In the genomic region with DNA sequence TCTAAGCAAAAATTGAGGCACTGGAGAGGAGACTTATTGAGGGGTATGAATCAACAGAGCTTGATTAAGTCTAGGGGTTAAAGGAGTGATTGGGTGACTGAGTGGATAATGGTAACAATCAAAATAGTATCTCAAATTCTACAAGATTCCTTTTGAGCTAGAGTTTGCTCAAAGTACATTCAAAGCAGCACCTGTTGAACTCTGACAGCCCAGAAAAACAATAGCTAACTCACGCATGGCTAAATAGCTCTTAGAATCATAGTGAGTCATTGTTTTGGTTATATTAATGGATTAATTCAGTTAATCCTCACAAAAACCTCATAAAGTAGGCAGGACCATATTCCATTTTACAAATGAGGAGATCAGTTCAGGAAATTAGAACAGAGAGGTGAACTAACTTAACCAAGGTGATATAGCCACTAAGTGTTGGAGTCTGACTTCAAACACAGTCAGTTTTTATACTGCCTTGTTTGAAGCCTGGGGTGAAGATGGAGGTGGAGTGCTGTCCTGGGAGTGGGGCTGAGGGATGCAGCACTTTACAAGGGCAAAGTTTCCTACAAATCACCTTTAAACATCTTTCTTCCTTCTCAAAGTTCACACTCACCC, we compare ENCODE assay signal across 8 cellular contexts. TPM values are rescaled to one million over a fixed set of nuclear protein-coding genes. Genes with fewer than 3 reads are reported as not detected.
DNase-seq lines count a peak whose midpoint lies in the region; ATAC-seq and TF ChIP-seq lines count a peak whose summit lies in the region.

No MANE protein-coding gene starts in this region.

- no peak overlapping the region for H3K4me3 ChIP-seq in hepatocyte

- H2AFZ ChIP-seq in hepatocyte, result peak overlapping the region; percentile 38

- ATAC-seq in GM18499 (IDR thresholded peaks at IDR 0.05; ENCODE audit: insufficient read depth, unreplicated experiment), result peak; percentile 39
- peak; percentile 44 for ATAC-seq in GM21737 (IDR thresholded peaks at IDR 0.05; ENCODE audit: unreplicated experiment)
- ATAC-seq in left ventricle myocardium superior, result no peak

- 66% methylated on average over 1 of the region's 1 CpG for WGBS in hepatocyte (ENCODE audit: low lambda C conversion rate, missing lambda C conversion rate)

- peak overlapping the region; percentile 31 for H3K4me2 ChIP-seq in hepatocyte

- peak; percentile 57 for DNase-seq in KG1 (lab: John Stamatoyannopoulos, UW)
- no peak for DNase-seq in hepatocyte (ENCODE audit: low spot score)
- DNase-seq in NCI-H2171 (lab: John Stamatoyannopoulos, UW), result no peak
- no peak for DNase-seq in HUDEP-2 (lab: John Stamatoyannopoulos, UW; ENCODE audit: unreplicated experiment in 76 of 76)
- no peak for DNase-seq in left ventricle myocardium superior
- DNase-seq in activated CD8-positive, alpha-beta memory T cell treated with anti-CD3 and anti-CD28 coated beads for 24 hours, result no peak

- no peaks in the 10 kb centered on the region for H3K27me3 ChIP-seq in hepatocyte

- no peaks in the 10 kb centered on the region for H3K9me3 ChIP-seq in hepatocyte (ENCODE audit: low read depth)

- no peaks in the 10 kb centered on the region for H3K9me2 ChIP-seq in hepatocyte (replicated peaks; ENCODE audit: insufficient read depth)

- H4K20me1 ChIP-seq in hepatocyte (ENCODE audit: insufficient read depth, poor library complexity, severe bottlenecking), result no peaks in the 10 kb centered on the region

- intact Hi-C loops in left ventricle myocardium superior (cut with micrococcal nuclease), result no loop called here

- H3K27ac ChIP-seq in hepatocyte, result no peak overlapping the region

- H3K36me3 ChIP-seq in hepatocyte (replicated peaks; ENCODE audit: insufficient read depth, low read depth), result no peaks in the 10 kb centered on the region

- H3K4me1 ChIP-seq in hepatocyte (ENCODE audit: insufficient read depth), result no peaks in the 10 kb centered on the region

- no peak for TF ChIP-seq CTCF in hepatocyte (IDR thresholded peaks at IDR 0.05; ENCODE audit: poor library complexity)

- H3K79me2 ChIP-seq in hepatocyte, result no peaks in the 10 kb centered on the region

RNA-seq across cellular contexts. Expression of gene PPM1K, which starts 35.9 kb away (rescaled TPM):
- total RNA-seq in hepatocyte (18.2 and 20.0 TPM in 2 replicates), left ventricle myocardium superior (116 TPM)
- 12.6 and 12.9 TPM in 2 replicates for polyA plus RNA-seq in hepatocyte

RNA-seq across cellular contexts. Expression of gene HERC6, which starts 58.4 kb away (rescaled TPM):
- 6.9 and 10.0 TPM in 2 replicates for total RNA-seq in hepatocyte
- 3.4 and 5.9 TPM in 2 replicates for polyA plus RNA-seq in hepatocyte
- total RNA-seq in left ventricle myocardium superior, result 9.3 TPM
